24 cellular contexts compared by ENCODE assay signal in the genomic region with DNA sequence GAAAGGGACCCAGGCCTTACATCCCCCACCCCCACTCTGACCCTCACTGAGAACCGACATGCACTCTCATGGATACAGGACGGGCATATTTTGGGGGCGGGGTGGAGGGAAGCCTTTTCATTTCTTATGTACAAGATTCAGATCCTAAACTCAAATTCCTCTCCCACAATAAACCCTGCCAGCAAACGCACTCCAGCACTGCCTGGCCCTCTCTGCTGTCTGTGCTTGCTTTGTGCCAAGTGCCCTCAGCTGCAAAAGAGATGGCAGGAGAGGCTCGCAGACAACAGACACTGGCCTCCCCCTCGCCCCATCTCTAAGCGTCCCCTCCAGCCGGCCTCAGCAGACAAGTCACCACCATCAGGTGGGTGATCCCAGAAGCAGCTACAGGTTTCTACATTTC. TPM values are rescaled to one million over a fixed set of nuclear protein-coding genes. Genes with fewer than 3 reads are reported as not detected.
DNase-seq lines count a peak whose midpoint lies in the region; ATAC-seq, FAIRE-seq and TF ChIP-seq lines count a peak whose summit lies in the region.
"Had no signal": no experiment of that assay in that cellular context is flagged by ENCODE, and none has a peak within 500 bp of the region (broad histone marks: within the 10 kb centered on the region; RNA-seq: fewer than 3 reads in every experiment).

No MANE protein-coding gene starts in this region.

- FAIRE-seq in frontal cortex (lab: Jason Lieb, UNC) = no peak
- FAIRE-seq: GM19239 had no signal

- ATAC-seq in sciatic nerve (no peak), GM21529 (IDR thresholded peaks at IDR 0.05; ENCODE audit: unreplicated experiment) (no peak)

- H3K9me3 Mint-ChIP-seq in activated CD4-positive, alpha-beta T cell treated with anti-CD3 and anti-CD28 coated beads, Interleukin-2, amount 10 ng/mL, durations not matched to agents 24 days and 14 days = no peaks in the 10 kb centered on the region
- no peaks in the 10 kb centered on the region for H3K9me3 Mint-ChIP-seq in brain
- H3K9me3 Mint-ChIP-seq: CD4-positive, alpha-beta T cell had no signal

- H3K4me3 Mint-ChIP-seq in activated CD4-positive, alpha-beta T cell treated with anti-CD3 and anti-CD28 coated beads, Interleukin-2, amount 10 ng/mL, durations not matched to agents 24 days and 14 days = no peak overlapping the region
- H3K4me3 Mint-ChIP-seq in brain = no peak overlapping the region
- H3K4me3 Mint-ChIP-seq: CD4-positive, alpha-beta T cell had no signal

- peak overlapping the region; percentile 31 for H3K27ac ChIP-seq in layer of hippocampus (ENCODE audit: low read depth, low read length)
- H3K27ac ChIP-seq: 22Rv1, BLaER1 had no signal

- peaks cover 55% of the 10 kb centered on the region for H3K36me3 Mint-ChIP-seq in activated CD4-positive, alpha-beta T cell treated with anti-CD3 and anti-CD28 coated beads, Interleukin-2, amount 10 ng/mL, durations not matched to agents 24 days and 14 days (ENCODE audit: low read depth)
- H3K36me3 Mint-ChIP-seq in brain = peaks cover 75% of the 10 kb centered on the region

- peak overlapping the region; percentile 34 for H3K27ac Mint-ChIP-seq in activated CD4-positive, alpha-beta T cell treated with anti-CD3 and anti-CD28 coated beads, Interleukin-2, amount 10 ng/mL, durations not matched to agents 24 days and 14 days
- H3K27ac Mint-ChIP-seq in brain = peak overlapping the region in 3 of 5 experiments; percentile 56 to 78 (median 61)
- H3K27ac Mint-ChIP-seq: CD4-positive, alpha-beta T cell had no signal

- DNase-seq in activated CD4-positive, alpha-beta T cell treated with anti-CD3 and anti-CD28 coated beads, Interleukin-2, amount 10 ng/mL, durations not matched to agents 24 days and 14 days = no peak
- DNase-seq in activated CD4-positive, alpha-beta T cell treated with anti-CD3 and anti-CD28 coated beads for 4 hours = no peak
- DNase-seq in sciatic nerve (ENCODE audit: low spot score) = peak; percentile 33
- DNase-seq in SIG-M5 (lab: John Stamatoyannopoulos, UW) = no peak
- no peak for DNase-seq in frontal cortex (ENCODE audit: low spot score in 2 of 2)
- DNase-seq: ACHN; CD4-positive, alpha-beta T cell; COR-L47; DMS79; Kasumi-1; MG63; NCI-H1417; NCI-H1694 treated with DMSO at 0.1 percent for 48 hours; NCI-H2107; NCI-H446 treated with DMSO at 0.1 percent for 48 hours; NCI-H526 treated with DMSO at 0.1 percent for 48 hours; OCI-M1; Right ventricle myocardium superior had no signal

- H3K27me3 Mint-ChIP-seq in activated CD4-positive, alpha-beta T cell treated with anti-CD3 and anti-CD28 coated beads, Interleukin-2, amount 10 ng/mL, durations not matched to agents 24 days and 14 days = no peaks in the 10 kb centered on the region
- H3K27me3 Mint-ChIP-seq in brain = peaks cover 3% of the 10 kb centered on the region
- H3K27me3 Mint-ChIP-seq: CD4-positive, alpha-beta T cell had no signal

- TF ChIP-seq CTCF in brain (conservative IDR thresholded peaks at IDR 0.05) = no peak

- intact Hi-C loops in activated CD4-positive, alpha-beta T cell treated with anti-CD3 and anti-CD28 coated beads, Interleukin-2, amount 10 ng/mL, durations not matched to agents 24 days and 14 days (cut with micrococcal nuclease) = no loop called here
- intact Hi-C loops in sciatic nerve (cut with DNase I) = no loop called here

- H3K27me3 ChIP-seq in layer of hippocampus (ENCODE audit: control insufficient read depth, insufficient read depth, low read length) = no peaks in the 10 kb centered on the region
- H3K27me3 ChIP-seq: BLaER1, MG63 had no signal

- peaks cover 1% of the 10 kb centered on the region for H3K4me1 Mint-ChIP-seq in activated CD4-positive, alpha-beta T cell treated with anti-CD3 and anti-CD28 coated beads, Interleukin-2, amount 10 ng/mL, durations not matched to agents 24 days and 14 days
- H3K4me1 Mint-ChIP-seq in brain = peaks cover under 1% of the 10 kb centered on the region

RNA-seq across cellular contexts. Expression of a gene that starts 42.4 kb away (rescaled TPM):
- 82.3 and 85.6 TPM in 2 replicates for total RNA-seq in activated CD4-positive, alpha-beta T cell treated with anti-CD3 and anti-CD28 coated beads, Interleukin-2, amount 10 ng/mL, durations not matched to agents 24 days and 14 days
- polyA plus RNA-seq in brain (ENCODE audit: insufficient read depth, low read depth, low replicate concordance) = 80.9 TPM
- total RNA-seq in sciatic nerve (88.0 TPM), frontal cortex (159 TPM)

RNA-seq across cellular contexts. Expression of a gene that starts 54.2 kb away (rescaled TPM):
- total RNA-seq in activated CD4-positive, alpha-beta T cell treated with anti-CD3 and anti-CD28 coated beads, Interleukin-2, amount 10 ng/mL, durations not matched to agents 24 days and 14 days = 62.4 and 66.7 TPM in 2 replicates
- 61.9 TPM for polyA plus RNA-seq in brain (ENCODE audit: insufficient read depth, low read depth, low replicate concordance)
- 52.0 TPM for total RNA-seq in sciatic nerve
- total RNA-seq in frontal cortex = 114 TPM
